ENCODE assay signal across 8 cellular contexts in genomic region chr9:34636791-34637355, GRCh38. TPM values are rescaled to one million over a fixed set of nuclear protein-coding genes. Genes with fewer than 3 reads are reported as not detected.
A peak's percentile ranks its signal among the peaks of the same experiment; 100 is the strongest.
DNase-seq lines count a peak whose midpoint lies in the region; ATAC-seq and TF ChIP-seq lines count a peak whose summit lies in the region.

No MANE protein-coding gene starts in this region.

- H3K36me3 ChIP-seq in MM.1S (replicated peaks; ENCODE audit: insufficient read depth, low read length) (no peaks in the 10 kb centered on the region), mammary epithelial cell (ENCODE audit: insufficient read depth, low read length) (peaks cover 5% of the 10 kb centered on the region), mesendoderm (ENCODE audit: control insufficient read depth, insufficient read depth, low read length) (peaks cover 4% of the 10 kb centered on the region), urinary bladder (ENCODE audit: insufficient read depth) (no peaks in the 10 kb centered on the region)

- H2AFZ ChIP-seq in MM.1S (ENCODE audit: low read length) = peak overlapping the region; percentile 81
- peak overlapping the region; percentile 94 for H2AFZ ChIP-seq in mammary epithelial cell (ENCODE audit: low read depth, low read length)

- ATAC-seq in GM21423 (IDR thresholded peaks at IDR 0.05; ENCODE audit: unreplicated experiment) = no peak

- intact Hi-C loops in mammary epithelial cell (cut with micrococcal nuclease) = no loop called here

- no peak for TF ChIP-seq CTCF in MM.1S (IDR thresholded peaks at IDR 0.05; ENCODE audit: low read length)
- TF ChIP-seq CTCF in mammary epithelial cell (conservative IDR thresholded peaks at IDR 0.05 in 1 of 2, IDR thresholded peaks at IDR 0.05 in 1 of 2; ENCODE audit: extremely low read depth in 1 of 2, insufficient read depth in 1 of 2, low read depth in 1 of 2, low read length in 2 of 2) = no peak

- H3K4me3 ChIP-seq in MM.1S (ENCODE audit: low read length) (peak overlapping the region; percentile 95), mammary epithelial cell (replicated peaks in 1 of 3; ENCODE audit: insufficient read depth in 1 of 3, low read depth in 2 of 3, low read length in 3 of 3) (peak overlapping the region; percentile 62 to 91 (median 88)), mesendoderm (ENCODE audit: low read length) (peak overlapping the region; percentile 87), urinary bladder (ENCODE audit: low read depth, low read length) (peak overlapping the region; percentile 52)

- peak overlapping the region; percentile 32 for H2BK5ac ChIP-seq in mesendoderm (ENCODE audit: low read length)

- H3K9ac ChIP-seq in MM.1S (ENCODE audit: low read length) = peak overlapping the region; percentile 90
- H3K9ac ChIP-seq in mammary epithelial cell (ENCODE audit: insufficient read depth, low read length) = peak overlapping the region; percentile 69
- H3K9ac ChIP-seq in mesendoderm (ENCODE audit: low read length) = peak overlapping the region; percentile 98

- BruUV-seq in mammary epithelial cell (replicated peaks; lab: Mats Ljungman, UMichigan) = no TSS peak

- dilution Hi-C loops in mammary epithelial cell (cut with HindIII; ENCODE audit: low sequenced_read_pairs) = no loop called here

- no peak overlapping the region for H2BK15ac ChIP-seq in mesendoderm (replicated peaks; ENCODE audit: low read depth)

- in situ Hi-C loops in mammary epithelial cell (cut with MboI; ENCODE audit: low sequenced_read_pairs in 2 of 2) = no loop called here

- H4K8ac ChIP-seq in mesendoderm (ENCODE audit: low read depth, low read length) = no peak overlapping the region

- peak overlapping the region; percentile 90 for H3K23ac ChIP-seq in mesendoderm (ENCODE audit: low read length)

- H3K27ac ChIP-seq in MM.1S (ENCODE audit: low read length) (peak overlapping the region; percentile 62; the same call in 1 of the 2 replicates), mammary epithelial cell (ENCODE audit: insufficient read depth, low read depth, low read length) (peak overlapping the region; percentile 35), mesendoderm (ENCODE audit: low read depth, low read length) (no peak overlapping the region), urinary bladder (ENCODE audit: low read depth) (no peak overlapping the region)

- H3K4ac ChIP-seq in mesendoderm (ENCODE audit: low read depth, low read length) = no peak overlapping the region

- peak overlapping the region; percentile 98 for H3K56ac ChIP-seq in mesendoderm (ENCODE audit: low read length)

- H3K4me2 ChIP-seq in MM.1S (ENCODE audit: low read depth, low read length) = peak overlapping the region; percentile 79
- H3K4me2 ChIP-seq in mammary epithelial cell (ENCODE audit: insufficient read depth, low read depth, low read length) = peak overlapping the region; percentile 86
- peak overlapping the region; percentile 92 for H3K4me2 ChIP-seq in mesendoderm (ENCODE audit: low read length)

- no peaks in the 10 kb centered on the region for H3K9me2 ChIP-seq in MM.1S (replicated peaks; ENCODE audit: insufficient read depth, low read length)

- H4K20me1 ChIP-seq in MM.1S (ENCODE audit: insufficient read depth, low read length) (no peaks in the 10 kb centered on the region), mammary epithelial cell (ENCODE audit: insufficient read depth, low read length) (no peaks in the 10 kb centered on the region)

- H3K27me3 ChIP-seq in MM.1S (replicated peaks; ENCODE audit: insufficient read depth, low read length) (no peaks in the 10 kb centered on the region), mammary epithelial cell (ENCODE audit: insufficient read depth, low read length) (no peaks in the 10 kb centered on the region), mesendoderm (ENCODE audit: insufficient read depth, low read length, poor library complexity) (peaks cover 2% of the 10 kb centered on the region)

- no peak overlapping the region for H4K5ac ChIP-seq in mesendoderm (ENCODE audit: low read length)

- no peak overlapping the region for H2AK5ac ChIP-seq in mesendoderm (ENCODE audit: low read length)

- CTCF ChIA-PET in mammary epithelial cell (lab: Charles Lee; ENCODE audit: low non-redundant PET) = interaction anchor here (0.8 kb wide), 1 partner anchor 10 kb away, joined by 3 read pairs; the partner anchor contains the start of gene GALT

- WGBS in mammary epithelial cell (ENCODE audit: low coverage, missing lambda C conversion rate) = under 1% methylated on average over 11 of the region's 23 CpGs
- WGBS in mesendoderm (ENCODE audit: extremely low coverage, insufficient coverage, low lambda C conversion rate) = no CpG with 5 or more reads among the region's 23 CpGs
- WGBS in urinary bladder = 8% methylated on average over 23 of the region's 23 CpGs

- H3K4me1 ChIP-seq in MM.1S (ENCODE audit: low read length) (peaks cover 4% of the 10 kb centered on the region), mammary epithelial cell (ENCODE audit: insufficient read depth, low read length) (peaks cover 4% of the 10 kb centered on the region), mesendoderm (ENCODE audit: control insufficient read depth, low read depth, low read length) (peaks cover 4% of the 10 kb centered on the region), urinary bladder (ENCODE audit: insufficient read depth) (no peaks in the 10 kb centered on the region)

- DNase-seq in NCI-H748 (lab: John Stamatoyannopoulos, UW; ENCODE audit: unreplicated experiment) (peak; percentile 47), NCI-H748 treated with DMSO at 0.1 percent for 48 hours (lab: John Stamatoyannopoulos, UW) (no peak), MM.1S (peak; percentile 8), mammary epithelial cell (no peak), mesendoderm (no peak), NCI-H774 (lab: John Stamatoyannopoulos, UW) (no peak)

- H3K18ac ChIP-seq in mesendoderm (ENCODE audit: low read length) = peak overlapping the region; percentile 34

- no peak overlapping the region for H2BK120ac ChIP-seq in mesendoderm (ENCODE audit: low read depth, low read length)

- no peaks in the 10 kb centered on the region for H3K9me3 ChIP-seq in MM.1S (replicated peaks; ENCODE audit: insufficient read depth, low read length)
- no peaks in the 10 kb centered on the region for H3K9me3 ChIP-seq in mammary epithelial cell (replicated peaks; ENCODE audit: insufficient read depth, low read length)

- H3K79me1 ChIP-seq in mesendoderm (ENCODE audit: low read length) = peaks cover 4% of the 10 kb centered on the region

- H3K79me2 ChIP-seq in MM.1S (ENCODE audit: low read length) (peaks cover 25% of the 10 kb centered on the region), mammary epithelial cell (ENCODE audit: insufficient read depth, low read length) (peaks cover 29% of the 10 kb centered on the region), mesendoderm (ENCODE audit: control insufficient read depth, insufficient read depth, low read length) (peaks cover 2% of the 10 kb centered on the region)

- H3F3A ChIP-seq in MM.1S (ENCODE audit: insufficient read depth, low read length) = peaks cover 7% of the 10 kb centered on the region; the same call in 1 of the 2 replicates

RNA-seq across cellular contexts. Expression of gene SIGMAR1, which starts 0.7 kb away (rescaled TPM):
- total RNA-seq in mammary epithelial cell (100 to 1,000 TPM in 1 of 2 donors, 10 to 100 TPM in 1; 83.0 to 131 TPM), urinary bladder (18.2 TPM)
- polyA plus RNA-seq in mammary epithelial cell (165 TPM), urinary bladder (103 TPM)
- polyA minus RNA-seq in mammary epithelial cell = 139 TPM
- polyA plus RNA-seq in mesendoderm (2013, experiment 1 of 2) = 61.1 TPM
- polyA plus RNA-seq in mesendoderm (2013, experiment 2 of 2) = 60.8 TPM

RNA-seq across cellular contexts. Expression of gene ARID3C, which starts 8.0 kb away (rescaled TPM):
- total RNA-seq in mammary epithelial cell (under 1 TPM in 1 of 2 donors, not detected in 1; 0.17 TPM), urinary bladder (not detected)
- polyA plus RNA-seq in mammary epithelial cell (not detected), urinary bladder (not detected)
- polyA minus RNA-seq in mammary epithelial cell = not detected
- polyA plus RNA-seq in mesendoderm (2013, experiment 1 of 2) = not detected
- polyA plus RNA-seq in mesendoderm (2013, experiment 2 of 2) = not detected

RNA-seq across cellular contexts. Expression of gene GALT, which starts 9.6 kb away (rescaled TPM):
- 10 to 100 TPM; 29.5 to 30.2 TPM for total RNA-seq in mammary epithelial cell
- 25.8 TPM for polyA plus RNA-seq in mammary epithelial cell
- polyA minus RNA-seq in mammary epithelial cell = 8.0 TPM
- 9.9 TPM for polyA plus RNA-seq in mesendoderm (2013, experiment 1 of 2)
- 10.9 TPM for polyA plus RNA-seq in mesendoderm (2013, experiment 2 of 2)
- total RNA-seq in urinary bladder = 25.4 TPM
- 31.8 TPM for polyA plus RNA-seq in urinary bladder

RNA-seq across cellular contexts. Expression of gene IL11RA, which starts 15.1 kb away (rescaled TPM):
- total RNA-seq in mammary epithelial cell (1 to 10 TPM; 4.9 to 6.0 TPM), urinary bladder (43.9 TPM)
- polyA plus RNA-seq in mammary epithelial cell (3.2 TPM), urinary bladder (39.5 TPM)
- 1.1 TPM for polyA minus RNA-seq in mammary epithelial cell
- 2.3 TPM for polyA plus RNA-seq in mesendoderm (2013, experiment 1 of 2)
- polyA plus RNA-seq in mesendoderm (2013, experiment 2 of 2) = 2.8 TPM

RNA-seq across cellular contexts. Expression of gene DCTN3, which starts 16.6 kb away (rescaled TPM):
- total RNA-seq in mammary epithelial cell (10 to 100 TPM; 53.8 to 91.3 TPM), urinary bladder (34.2 TPM)
- polyA plus RNA-seq in mammary epithelial cell (142 TPM), urinary bladder (117 TPM)
- polyA minus RNA-seq in mammary epithelial cell = 79.7 TPM
- 27.5 TPM for polyA plus RNA-seq in mesendoderm (2013, experiment 1 of 2)
- polyA plus RNA-seq in mesendoderm (2013, experiment 2 of 2) = 26.4 TPM

Comparison
In these comparisons a context has a peak if more than half of its experiments do, and no peak if none do; other contexts are left out.
1. DNase-seq: peak in NCI-H748 (single experiment) and MM.1S (single experiment); none in NCI-H748 treated with DMSO at 0.1 percent for 48 hours (single experiment), mammary epithelial cell (single experiment), mesendoderm (single experiment) and NCI-H774 (single experiment).
2. H3K27ac ChIP-seq: peak in MM.1S (single experiment) and mammary epithelial cell (single experiment); none in mesendoderm (single experiment) and urinary bladder (single experiment).
3. Peak in every context shown above with its lines, with median percentiles within 50 percentile points of each other: H3K4me2 ChIP-seq, H3K4me3 ChIP-seq and H3K9ac ChIP-seq.